ENCODE assay signal across 1 cellular context in genomic region chrX:124634363-124634762, GRCh38.
TF ChIP-seq lines count a peak whose summit lies in the region.

No MANE protein-coding gene starts in this region.

TF ChIP-seq in GM23338, 12 proteins besides CTCF, POLR2A, EP300 and RAD21 (continued from another document):
- TF ChIP-seq, protein P1, sequence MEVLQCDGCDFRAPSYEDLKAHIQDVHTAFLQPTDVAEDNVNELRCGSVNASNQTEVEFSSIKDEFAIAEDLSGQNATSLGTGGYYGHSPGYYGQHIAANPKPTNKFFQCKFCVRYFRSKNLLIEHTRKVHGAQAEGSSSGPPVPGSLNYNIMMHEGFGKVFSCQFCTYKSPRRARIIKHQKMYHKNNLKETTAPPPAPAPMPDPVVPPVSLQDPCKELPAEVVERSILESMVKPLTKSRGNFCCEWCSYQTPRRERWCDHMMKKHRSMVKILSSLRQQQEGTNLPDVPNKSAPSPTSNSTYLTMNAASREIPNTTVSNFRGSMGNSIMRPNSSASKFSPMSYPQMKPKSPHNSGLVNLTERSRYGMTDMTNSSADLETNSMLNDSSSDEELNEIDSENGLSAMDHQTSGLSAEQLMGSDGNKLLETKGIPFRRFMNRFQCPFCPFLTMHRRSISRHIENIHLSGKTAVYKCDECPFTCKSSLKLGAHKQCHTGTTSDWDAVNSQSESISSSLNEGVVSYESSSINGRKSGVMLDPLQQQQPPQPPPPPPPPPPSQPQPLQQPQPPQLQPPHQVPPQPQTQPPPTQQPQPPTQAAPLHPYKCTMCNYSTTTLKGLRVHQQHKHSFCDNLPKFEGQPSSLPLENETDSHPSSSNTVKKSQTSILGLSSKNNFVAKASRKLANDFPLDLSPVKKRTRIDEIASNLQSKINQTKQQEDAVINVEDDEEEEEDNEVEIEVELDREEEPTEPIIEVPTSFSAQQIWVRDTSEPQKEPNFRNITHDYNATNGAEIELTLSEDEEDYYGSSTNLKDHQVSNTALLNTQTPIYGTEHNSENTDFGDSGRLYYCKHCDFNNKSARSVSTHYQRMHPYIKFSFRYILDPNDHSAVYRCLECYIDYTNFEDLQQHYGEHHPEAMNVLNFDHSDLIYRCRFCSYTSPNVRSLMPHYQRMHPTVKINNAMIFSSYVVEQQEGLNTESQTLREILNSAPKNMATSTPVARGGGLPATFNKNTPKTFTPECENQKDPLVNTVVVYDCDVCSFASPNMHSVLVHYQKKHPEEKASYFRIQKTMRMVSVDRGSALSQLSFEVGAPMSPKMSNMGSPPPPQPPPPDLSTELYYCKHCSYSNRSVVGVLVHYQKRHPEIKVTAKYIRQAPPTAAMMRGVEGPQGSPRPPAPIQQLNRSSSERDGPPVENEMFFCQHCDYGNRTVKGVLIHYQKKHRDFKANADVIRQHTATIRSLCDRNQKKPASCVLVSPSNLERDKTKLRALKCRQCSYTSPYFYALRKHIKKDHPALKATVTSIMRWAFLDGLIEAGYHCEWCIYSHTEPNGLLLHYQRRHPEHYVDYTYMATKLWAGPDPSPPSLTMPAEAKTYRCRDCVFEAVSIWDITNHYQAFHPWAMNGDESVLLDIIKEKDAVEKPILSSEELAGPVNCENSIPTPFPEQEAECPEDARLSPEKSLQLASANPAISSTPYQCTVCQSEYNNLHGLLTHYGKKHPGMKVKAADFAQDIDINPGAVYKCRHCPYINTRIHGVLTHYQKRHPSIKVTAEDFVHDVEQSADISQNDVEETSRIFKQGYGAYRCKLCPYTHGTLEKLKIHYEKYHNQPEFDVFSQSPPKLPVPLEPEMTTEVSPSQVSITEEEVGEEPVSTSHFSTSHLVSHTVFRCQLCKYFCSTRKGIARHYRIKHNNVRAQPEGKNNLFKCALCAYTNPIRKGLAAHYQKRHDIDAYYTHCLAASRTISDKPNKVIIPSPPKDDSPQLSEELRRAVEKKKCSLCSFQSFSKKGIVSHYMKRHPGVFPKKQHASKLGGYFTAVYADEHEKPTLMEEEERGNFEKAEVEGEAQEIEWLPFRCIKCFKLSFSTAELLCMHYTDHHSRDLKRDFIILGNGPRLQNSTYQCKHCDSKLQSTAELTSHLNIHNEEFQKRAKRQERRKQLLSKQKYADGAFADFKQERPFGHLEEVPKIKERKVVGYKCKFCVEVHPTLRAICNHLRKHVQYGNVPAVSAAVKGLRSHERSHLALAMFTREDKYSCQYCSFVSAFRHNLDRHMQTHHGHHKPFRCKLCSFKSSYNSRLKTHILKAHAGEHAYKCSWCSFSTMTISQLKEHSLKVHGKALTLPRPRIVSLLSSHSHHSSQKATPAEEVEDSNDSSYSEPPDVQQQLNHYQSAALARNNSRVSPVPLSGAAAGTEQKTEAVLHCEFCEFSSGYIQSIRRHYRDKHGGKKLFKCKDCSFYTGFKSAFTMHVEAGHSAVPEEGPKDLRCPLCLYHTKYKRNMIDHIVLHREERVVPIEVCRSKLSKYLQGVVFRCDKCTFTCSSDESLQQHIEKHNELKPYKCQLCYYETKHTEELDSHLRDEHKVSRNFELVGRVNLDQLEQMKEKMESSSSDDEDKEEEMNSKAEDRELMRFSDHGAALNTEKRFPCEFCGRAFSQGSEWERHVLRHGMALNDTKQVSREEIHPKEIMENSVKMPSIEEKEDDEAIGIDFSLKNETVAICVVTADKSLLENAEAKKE (CRISPR knock-in tag; IDR thresholded peaks at IDR 0.05), result no peak
- TF ChIP-seq CREB1 (CRISPR knock-in tag; IDR thresholded peaks at IDR 0.05; ENCODE audit: low read depth) (no peak), EZH2 (IDR thresholded peaks at IDR 0.05; ENCODE audit: low read depth, unreplicated experiment) (no peak), NANOG (IDR thresholded peaks at IDR 0.05; ENCODE audit: borderline replicate concordance) (no peak), STAT1 (IDR thresholded peaks at IDR 0.05; ENCODE audit: unreplicated experiment) (no peak)
